In genomic region chr12:19833775-19834501, GRCh38 we compare ENCODE assay signal across 17 cellular contexts.
DNase-seq lines count a peak whose midpoint lies in the region; ATAC-seq, FAIRE-seq and TF ChIP-seq lines count a peak whose summit lies in the region.
"Had no signal": no experiment of that assay in that cellular context is flagged by ENCODE, and none has a peak within 500 bp of the region (broad histone marks: within the 10 kb centered on the region; RNA-seq: fewer than 3 reads in every experiment).

No MANE protein-coding gene starts in this region.

- no peaks in the 10 kb centered on the region for H3K36me3 Mint-ChIP-seq in osteocyte (ENCODE audit: unreplicated experiment)

- H2AFZ ChIP-seq in IMR-90 (replicated peaks; ENCODE audit: low read length, poor library complexity) (no peak overlapping the region), GM12878 (ENCODE audit: control insufficient read depth, low read depth, low read length) (no peak overlapping the region)

- H3K14ac ChIP-seq in IMR-90 (replicated peaks; ENCODE audit: low read depth, low read length) = no peak overlapping the region

- no peak overlapping the region for H4K5ac ChIP-seq in IMR-90 (ENCODE audit: low read depth, low read length)

- H3K4me3 Mint-ChIP-seq in osteocyte (ENCODE audit: unreplicated experiment) = peak overlapping the region; percentile 1
- H3K4me3 Mint-ChIP-seq: HFFc6 had no signal

- H3K27me3 Mint-ChIP-seq in osteocyte (ENCODE audit: unreplicated experiment) = no peaks in the 10 kb centered on the region

- in situ Hi-C loops in IMR-90 (cut with MboI; ENCODE audit: low sequenced_read_pairs) (no loop called here), GM12878 (cut with MboI) (no loop called here), gastrocnemius medialis (cut with MboI; ENCODE audit: low sequenced_read_pairs in 4 of 4) (no loop called here)

- ATAC-seq in activated CD4-positive, CD25-positive, alpha-beta regulatory T cell treated with anti-CD3 and anti-CD28 coated beads, Interleukin-2, amount 50 U/mL, for 24 hours = peak; percentile 70 to 73
- no peak; the same call in 1 of the 2 replicates for ATAC-seq in IMR-90 (ENCODE audit: low read depth)
- peak; percentile 86 for ATAC-seq in GM12878
- no peak for ATAC-seq in gastrocnemius medialis
- no peak for ATAC-seq in HG02970 (IDR thresholded peaks at IDR 0.05; ENCODE audit: low FRiP score, unreplicated experiment)
- ATAC-seq: mucosa of descending colon, Panc1 had no signal

- H2BK15ac ChIP-seq in IMR-90 (ENCODE audit: low read depth, low read length) = no peak overlapping the region

- H3K27ac Mint-ChIP-seq in osteocyte (ENCODE audit: unreplicated experiment) = peak overlapping the region; percentile 54
- H3K27ac Mint-ChIP-seq: HFFc6 had no signal

- no peak overlapping the region for H3K4ac ChIP-seq in IMR-90 (ENCODE audit: low read depth, low read length)

- no peaks in the 10 kb centered on the region for H3K79me1 ChIP-seq in IMR-90 (ENCODE audit: low read depth in 1 of 2, low read length in 2 of 2)

- H3K4me3 ChIP-seq in IMR-90 (ENCODE audit: insufficient read depth, low read depth, low read length) (no peak overlapping the region), GM12878 (no peak overlapping the region), gastrocnemius medialis (no peak overlapping the region)
- H3K4me3 ChIP-seq: mucosa of descending colon, thyroid gland had no signal

- H3K79me2 ChIP-seq in GM12878 (ENCODE audit: control insufficient read depth, insufficient read depth, low read length) = no peaks in the 10 kb centered on the region

- DNase-seq in activated CD4-positive, CD25-positive, alpha-beta regulatory T cell (lab: John Stamatoyannopoulos, UW) = no peak
- DNase-seq in IMR-90 (peak; percentile 8), GM12878 (ENCODE audit: low read depth, low spot score) (no peak), osteocyte (ENCODE audit: extremely low spot score, unreplicated experiment) (no peak), gastrocnemius medialis (no peak), H54 (ENCODE audit: insufficient read length, low spot score) (no peak)
- DNase-seq: caudate nucleus, HFFc6, mucosa of descending colon, NCI-H146, small intestine, thyroid gland had no signal

- no CpG with 5 or more reads among the region's 2 CpGs for WGBS in IMR-90 (ENCODE audit: extremely low coverage in 2 of 2, insufficient read length in 1 of 2), 2 experiments
- 2% methylated on average over 2 of the region's 2 CpGs for WGBS in GM12878 (ENCODE audit: insufficient coverage, insufficient replicate concordance, low lambda C conversion rate, missing lambda C conversion rate)

- TF ChIP-seq CTCF in IMR-90 (conservative IDR thresholded peaks at IDR 0.05; ENCODE audit: low read depth, low read length) (no peak), GM12878 (IDR thresholded peaks at IDR 0.05 in 2 of 3, conservative IDR thresholded peaks at IDR 0.05 in 1 of 3; ENCODE audit: control insufficient read depth in 2 of 3, extremely low read depth in 1 of 3, insufficient read depth in 1 of 3, low read depth in 3 of 3, low read length in 3 of 3) (no peak), osteocyte (IDR thresholded peaks at IDR 0.05) (no peak), gastrocnemius medialis (IDR thresholded peaks at IDR 0.05 in 4 of 5, conservative IDR thresholded peaks at IDR 0.05 in 1 of 5) (no peak)

- intact Hi-C loops in IMR-90 (cut with micrococcal nuclease) (no loop called here), GM12878 (cut with micrococcal nuclease; ENCODE audit: unreplicated experiment) (loop anchor here (1.0 to 5.0 kb wide), 2 partner anchors 33 to 77 kb away; no protein-coding TSS in a partner anchor), gastrocnemius medialis (cut with DNase I; ENCODE audit: low total_unique reads) (no loop called here)

- H3K56ac ChIP-seq in IMR-90 (ENCODE audit: extremely low read depth, insufficient read depth, low read length) = no peak overlapping the region

- H3K18ac ChIP-seq in IMR-90 (ENCODE audit: low read depth, low read length) = no peak overlapping the region

- no peaks in the 10 kb centered on the region for H3K9me3 ChIP-seq in IMR-90 (ENCODE audit: control insufficient read depth, insufficient read depth, low read length)
- no peaks in the 10 kb centered on the region for H3K9me3 ChIP-seq in GM12878 (replicated peaks; ENCODE audit: control insufficient read depth, insufficient read depth, low read length)
- no peaks in the 10 kb centered on the region for H3K9me3 ChIP-seq in gastrocnemius medialis
- H3K9me3 ChIP-seq: mucosa of descending colon, thyroid gland had no signal

- H2AK9ac ChIP-seq in IMR-90 (replicated peaks; ENCODE audit: low read depth, low read length, poor library complexity) = no peak overlapping the region

- H3K9ac ChIP-seq in IMR-90 (ENCODE audit: low read depth, low read length) (no peak overlapping the region), GM12878 (ENCODE audit: control insufficient read depth, insufficient read depth, low read length) (no peak overlapping the region)

- H3K27me3 ChIP-seq in IMR-90 (ENCODE audit: control insufficient read depth, insufficient read depth, low read length) (no peaks in the 10 kb centered on the region), GM12878 (replicated peaks in 1 of 2; ENCODE audit: control insufficient read depth in 2 of 2, insufficient read depth in 2 of 2, low read length in 1 of 2) (no peaks in the 10 kb centered on the region), gastrocnemius medialis (no peaks in the 10 kb centered on the region)
- H3K27me3 ChIP-seq: thyroid gland had no signal

- H3K27ac ChIP-seq in IMR-90 (ENCODE audit: insufficient read depth, low read length) (no peak overlapping the region), GM12878 (ENCODE audit: control insufficient read depth, insufficient read depth) (no peak overlapping the region), gastrocnemius medialis (no peak overlapping the region)
- H3K27ac ChIP-seq: thyroid gland, VCaP had no signal

- SMC1A ChIA-PET in GM12878 (lab: Charles Lee; ENCODE audit: uncharacterized antibody, unreplicated experiment) = interaction anchor here (1.2 to 1.7 kb wide), 4 partner anchors 13 to 61 kb away, joined by 3 to 11 read pairs (median 4); no protein-coding TSS in a partner anchor

- no peaks in the 10 kb centered on the region for H3K9me1 ChIP-seq in IMR-90 (ENCODE audit: insufficient read depth, low read length)

- 0 out of 4 replicates have a peak, but pooled peaks of 1 of the 2 experiments have one; percentile 36 for TF ChIP-seq EP300 in GM12878 (IDR thresholded peaks at IDR 0.05; ENCODE audit: borderline replicate concordance in 1 of 2, control insufficient read depth in 1 of 2, low read depth in 2 of 2, low read length in 2 of 2)

- CTCF ChIA-PET in IMR-90 (lab: Yijun Ruan, JAX) = no interaction called here
- CTCF ChIA-PET in GM12878 (lab: Yijun Ruan, JAX) = interaction anchor here (0.6 to 0.9 kb wide), 2 partner anchors 13 to 74 kb away, joined by 3 read pairs; no protein-coding TSS in a partner anchor

- TF ChIP-seq RAD21 in IMR-90 (IDR thresholded peaks at IDR 0.05; ENCODE audit: low read length) (no peak), GM12878 (IDR thresholded peaks at IDR 0.05; ENCODE audit: insufficient read depth, low read depth, low read length) (no peak)

- H3K9me3 Mint-ChIP-seq in osteocyte (ENCODE audit: unreplicated experiment) = no peaks in the 10 kb centered on the region

- dilution Hi-C loops in IMR-90 (cut with HindIII; ENCODE audit: low sequenced_read_pairs, unreplicated experiment) = no loop called here

- no peak for TF ChIP-seq POLR2A in IMR-90 (IDR thresholded peaks at IDR 0.05; ENCODE audit: low read depth, low read length)
- TF ChIP-seq POLR2A in GM12878 (IDR thresholded peaks at IDR 0.05; ENCODE audit: low read depth, low read length) = no peak
- TF ChIP-seq POLR2A in gastrocnemius medialis (IDR thresholded peaks at IDR 0.05) = no peak
- TF ChIP-seq POLR2A in H54 (IDR thresholded peaks at IDR 0.05; ENCODE audit: low read depth, low read length) = no peak

- H4K91ac ChIP-seq in IMR-90 (ENCODE audit: insufficient read depth, low read depth, low read length) = no peak overlapping the region

- no peak overlapping the region for H3K23ac ChIP-seq in IMR-90 (ENCODE audit: low read depth, low read length)

- H2BK20ac ChIP-seq in IMR-90 (ENCODE audit: low read depth, low read length) = no peak overlapping the region

- peaks cover 16% of the 10 kb centered on the region for H3K4me1 Mint-ChIP-seq in osteocyte (ENCODE audit: unreplicated experiment)

- H3K4me2 ChIP-seq in IMR-90 (ENCODE audit: low read depth, low read length) (no peak overlapping the region), GM12878 (ENCODE audit: control insufficient read depth, insufficient read depth) (no peak overlapping the region)

- H4K8ac ChIP-seq in IMR-90 (ENCODE audit: low read depth in 2 of 2, low read length in 2 of 2) = no peak overlapping the region

- H4K20me1 ChIP-seq in IMR-90 (ENCODE audit: insufficient read depth, low read length) (no peaks in the 10 kb centered on the region), GM12878 (ENCODE audit: control insufficient read depth, insufficient read depth) (no peaks in the 10 kb centered on the region)

- BruUV-seq in IMR-90 (replicated peaks; lab: Mats Ljungman, UMichigan) (no TSS peak), GM12878 (replicated peaks; lab: Mats Ljungman, UMichigan) (no TSS peak)

- POLR2A ChIA-PET in IMR-90 (lab: Charles Lee; ENCODE audit: unreplicated experiment) (no interaction called here), GM12878 (lab: Charles Lee) (interaction anchor here (1.4 kb wide), 1 partner anchor 58 kb away, joined by 4 read pairs; no protein-coding TSS in a partner anchor)

- H2BK5ac ChIP-seq in IMR-90 (ENCODE audit: low read depth, low read length, poor library complexity, severe bottlenecking) = no peak overlapping the region

- FAIRE-seq in GM12878 (lab: Jason Lieb, UNC) = peak; percentile 84
- FAIRE-seq in H54 (lab: Jason Lieb, UNC) = no peak
- FAIRE-seq: A204.1, small intestine had no signal

- H2AK5ac ChIP-seq in IMR-90 (ENCODE audit: low read depth, low read length) = no peak overlapping the region

- peaks cover 2% of the 10 kb centered on the region; the same call in 1 of the 2 replicates for H3K4me1 ChIP-seq in IMR-90 (ENCODE audit: control insufficient read depth, insufficient read depth, low read length)
- no peaks in the 10 kb centered on the region for H3K4me1 ChIP-seq in GM12878 (ENCODE audit: control insufficient read depth, insufficient read depth, low read length)
- H3K4me1 ChIP-seq in gastrocnemius medialis = no peaks in the 10 kb centered on the region
- H3K4me1 ChIP-seq: thyroid gland had no signal

- H2BK120ac ChIP-seq in IMR-90 (ENCODE audit: low read depth, low read length) = no peak overlapping the region

- RAD21 ChIA-PET in GM12878 (lab: Charles Lee; ENCODE audit: unreplicated experiment) = interaction anchor here (0.7 to 1.4 kb wide), 3 partner anchors 61 to 75 kb away, joined by 3 to 4 read pairs (median 3); no protein-coding TSS in a partner anchor

- H3K36me3 ChIP-seq in IMR-90 (ENCODE audit: control insufficient read depth, insufficient read depth, low read length) (no peaks in the 10 kb centered on the region), GM12878 (ENCODE audit: control insufficient read depth in 2 of 2, insufficient read depth in 2 of 2, low read length in 1 of 2) (no peaks in the 10 kb centered on the region), gastrocnemius medialis (no peaks in the 10 kb centered on the region)
- H3K36me3 ChIP-seq: thyroid gland had no signal

TF ChIP-seq in IMR-90, 13 proteins besides CTCF, POLR2A, EP300 and RAD21 (continues in another document):
- TF ChIP-seq MAZ (IDR thresholded peaks at IDR 0.05; ENCODE audit: borderline replicate concordance, low read depth, low read length) = no peak

Comparison
In these comparisons a context has a peak if more than half of its experiments do, and no peak if none do; other contexts are left out.
1. ATAC-seq: peak in activated CD4-positive, CD25-positive, alpha-beta regulatory T cell treated with anti-CD3 and anti-CD28 coated beads, Interleukin-2, amount 50 U/mL, for 24 hours (2 of 2) and GM12878 (single experiment); none in IMR-90 (single experiment), gastrocnemius medialis (0 of 2) and HG02970 (single experiment).